Comparison of ENCODE assay signal across 23 cellular contexts in the genomic region with DNA sequence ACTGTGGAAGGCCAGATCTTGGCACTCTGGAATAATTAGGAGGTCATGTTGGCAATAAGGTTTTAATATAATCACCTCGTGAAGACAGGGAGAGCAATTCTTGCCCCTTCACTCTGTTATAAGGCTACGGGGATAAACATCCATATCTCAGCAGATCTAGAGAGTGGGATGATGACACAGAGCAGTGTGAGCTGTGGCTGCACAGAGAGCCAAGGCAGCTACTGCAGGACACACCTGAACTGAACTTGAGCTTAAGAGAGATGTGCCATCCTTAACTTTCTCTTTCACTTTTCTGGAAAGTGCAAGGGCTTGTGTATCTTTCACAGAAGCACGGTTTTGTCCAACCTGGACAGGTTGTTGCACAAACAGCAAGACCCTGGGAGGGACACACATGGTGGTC.
DNase-seq lines count a peak whose midpoint lies in the region; ATAC-seq, FAIRE-seq and TF ChIP-seq lines count a peak whose summit lies in the region.
"Had no signal": no experiment of that assay in that cellular context is flagged by ENCODE, and none has a peak within 500 bp of the region (broad histone marks: within the 10 kb centered on the region; RNA-seq: fewer than 3 reads in every experiment).

No MANE protein-coding gene starts in this region.

- peak; percentile 61 for DNase-seq in activated naive CD4-positive, alpha-beta T cell treated with anti-CD3 and anti-CD28 coated beads, Interleukin-2, amount 10 ng/mL, durations not matched to agents 7 days and 5 days
- no peak for DNase-seq in activated naive CD4-positive, alpha-beta T cell (lab: John Stamatoyannopoulos, UW)
- DNase-seq in GM12892 (ENCODE audit: insufficient read length): no peak
- peak; percentile 55 for DNase-seq in SK-N-DZ (ENCODE audit: low spot score)
- no peak for DNase-seq in activated naive CD8-positive, alpha-beta T cell treated with anti-CD3 and anti-CD28 coated beads, Interleukin-2, amount 50 U/mL, for 24 hours
- no peak for DNase-seq in AG08395 (ENCODE audit: low spot score)
- DNase-seq: activated effector memory CD4-positive, alpha-beta T cell treated with anti-CD3 and anti-CD28 coated beads, Interleukin-2, amount 50 U/mL, for 16 hours; anterior cingulate cortex; CD8-positive, alpha-beta T cell; cortex of kidney; GDM1; H7; kidney glomerular epithelial cell; NCI-H1417 treated with DMSO at 0.1 percent for 48 hours; NCI-H524; stimulated activated CD4-positive, alpha-beta T cell treated with anti-CD3 and anti-CD28 coated beads, Interleukin-2, amount 100 ng/mL, for 24 hours; stimulated activated naive CD4-positive, alpha-beta T cell had no signal

- peaks cover 34% of the 10 kb centered on the region for H3K4me1 Mint-ChIP-seq in activated naive CD4-positive, alpha-beta T cell treated with anti-CD3 and anti-CD28 coated beads, Interleukin-2, amount 10 ng/mL, durations not matched to agents 7 days and 5 days
- peaks cover 14% of the 10 kb centered on the region for H3K4me1 Mint-ChIP-seq in activated naive CD8-positive, alpha-beta T cell treated with anti-CD3 and anti-CD28 coated beads, Interleukin-2, amount 50 U/mL, for 24 hours

- no peaks in the 10 kb centered on the region for H3K9me3 ChIP-seq in gastroesophageal sphincter

- H3K36me3 Mint-ChIP-seq in activated naive CD4-positive, alpha-beta T cell treated with anti-CD3 and anti-CD28 coated beads, Interleukin-2, amount 10 ng/mL, durations not matched to agents 7 days and 5 days: peaks cover 4% of the 10 kb centered on the region
- H3K36me3 Mint-ChIP-seq in activated naive CD8-positive, alpha-beta T cell treated with anti-CD3 and anti-CD28 coated beads, Interleukin-2, amount 50 U/mL, for 24 hours (ENCODE audit: low read depth): no peaks in the 10 kb centered on the region
- H3K36me3 Mint-ChIP-seq: CD8-positive, alpha-beta T cell had no signal

- peak overlapping the region; percentile 72 for H3K27ac Mint-ChIP-seq in activated naive CD4-positive, alpha-beta T cell treated with anti-CD3 and anti-CD28 coated beads, Interleukin-2, amount 10 ng/mL, durations not matched to agents 7 days and 5 days
- no peak overlapping the region for H3K27ac Mint-ChIP-seq in activated naive CD8-positive, alpha-beta T cell treated with anti-CD3 and anti-CD28 coated beads, Interleukin-2, amount 50 U/mL, for 24 hours
- H3K27ac Mint-ChIP-seq: CD8-positive, alpha-beta T cell had no signal

- no peak for TF ChIP-seq EP300 in gastroesophageal sphincter (IDR thresholded peaks at IDR 0.05)

- peak overlapping the region; percentile 42 for H3K4me3 Mint-ChIP-seq in activated naive CD4-positive, alpha-beta T cell treated with anti-CD3 and anti-CD28 coated beads, Interleukin-2, amount 10 ng/mL, durations not matched to agents 7 days and 5 days
- no peak overlapping the region for H3K4me3 Mint-ChIP-seq in activated naive CD8-positive, alpha-beta T cell treated with anti-CD3 and anti-CD28 coated beads, Interleukin-2, amount 50 U/mL, for 24 hours
- H3K4me3 Mint-ChIP-seq: CD8-positive, alpha-beta T cell had no signal

- peaks cover 17% of the 10 kb centered on the region for H3K27me3 Mint-ChIP-seq in activated naive CD4-positive, alpha-beta T cell treated with anti-CD3 and anti-CD28 coated beads, Interleukin-2, amount 10 ng/mL, durations not matched to agents 7 days and 5 days
- no peaks in the 10 kb centered on the region for H3K27me3 Mint-ChIP-seq in activated naive CD8-positive, alpha-beta T cell treated with anti-CD3 and anti-CD28 coated beads, Interleukin-2, amount 50 U/mL, for 24 hours

- H3K9me3 Mint-ChIP-seq in activated naive CD4-positive, alpha-beta T cell treated with anti-CD3 and anti-CD28 coated beads, Interleukin-2, amount 10 ng/mL, durations not matched to agents 7 days and 5 days: peaks cover 2% of the 10 kb centered on the region
- H3K9me3 Mint-ChIP-seq in activated naive CD8-positive, alpha-beta T cell treated with anti-CD3 and anti-CD28 coated beads, Interleukin-2, amount 50 U/mL, for 24 hours: no peaks in the 10 kb centered on the region
- H3K9me3 Mint-ChIP-seq: CD8-positive, alpha-beta T cell had no signal

- CTCF ChIA-PET in activated naive CD4-positive, alpha-beta T cell treated with anti-CD3 and anti-CD28 coated beads, Interleukin-2, amount 10 ng/mL, durations not matched to agents 7 days and 5 days (lab: Charles Lee): no interaction called here

- no peak for TF ChIP-seq CTCF in gastroesophageal sphincter (IDR thresholded peaks at IDR 0.05)

- no peaks in the 10 kb centered on the region for H3K4me1 ChIP-seq in gastroesophageal sphincter

- H3K36me3 ChIP-seq in gastroesophageal sphincter: no peaks in the 10 kb centered on the region
- H3K36me3 ChIP-seq: cardiac muscle cell had no signal

- TF ChIP-seq POLR2A in GM12892 (IDR thresholded peaks at IDR 0.05; ENCODE audit: low read depth, low read length): no peak
- no peak for TF ChIP-seq POLR2A in gastroesophageal sphincter (IDR thresholded peaks at IDR 0.05)

- no peak overlapping the region for H3K27ac ChIP-seq in gastroesophageal sphincter
- H3K27ac ChIP-seq: cardiac muscle cell, HL-60 had no signal

- whole genome bisulfite sequencing in gastroesophageal sphincter (ENCODE audit: low coverage in 1 of 2), 2 donors: 58 to 81% methylated on average over 3 of the region's 3 CpGs

- H3K4me3 ChIP-seq in gastroesophageal sphincter: no peak overlapping the region
- H3K4me3 ChIP-seq: cardiac muscle cell, skin epidermis had no signal

- H3K27me3 ChIP-seq in gastroesophageal sphincter: no peaks in the 10 kb centered on the region

- peak; percentile 71 for FAIRE-seq in GM12892 (lab: Jason Lieb, UNC)
- FAIRE-seq: endometrium had no signal

- peak; percentile 73 for ATAC-seq in activated naive CD8-positive, alpha-beta T cell treated with anti-CD3 and anti-CD28 coated beads, Interleukin-2, amount 50 U/mL, for 24 hours
- no peak for ATAC-seq in gastroesophageal sphincter
- ATAC-seq in GM19035 (IDR thresholded peaks at IDR 0.05; ENCODE audit: unreplicated experiment): no peak
- ATAC-seq: CD8-positive, alpha-beta T cell had no signal

Comparison
In these comparisons a context has a peak if more than half of its experiments do, and no peak if none do; other contexts are left out.
1. DNase-seq: peak in activated naive CD4-positive, alpha-beta T cell treated with anti-CD3 and anti-CD28 coated beads, Interleukin-2, amount 10 ng/mL, durations not matched to agents 7 days and 5 days (single experiment) and SK-N-DZ (single experiment); none in activated naive CD4-positive, alpha-beta T cell (0 of 4), GM12892 (single experiment), activated naive CD8-positive, alpha-beta T cell treated with anti-CD3 and anti-CD28 coated beads, Interleukin-2, amount 50 U/mL, for 24 hours (single experiment) and AG08395 (single experiment).